8 cellular contexts compared by ENCODE assay signal in genomic region chr20:25696384-25697131, GRCh38. TPM values are rescaled to one million over a fixed set of nuclear protein-coding genes. Genes with fewer than 3 reads are reported as not detected.
DNase-seq lines count a peak whose midpoint lies in the region; ATAC-seq, FAIRE-seq and TF ChIP-seq lines count a peak whose summit lies in the region.

Gene ZNF337 (minus strand): TSS chr20:25696853. CDS start chr20:25686417, 10,436 bp downstream.

- H3K79me2 ChIP-seq in astrocyte (ENCODE audit: insufficient read depth, low read length), result peaks cover 29% of the 10 kb centered on the region

- H3K4me1 Mint-ChIP-seq in astrocyte (ENCODE audit: low read depth, unreplicated experiment), result peaks cover 2% of the 10 kb centered on the region

- H3K4me3 Mint-ChIP-seq in astrocyte (ENCODE audit: unreplicated experiment), result peak within 1 kb of the TSS; percentile 92

- no peaks in the 10 kb centered on the region for H3K27me3 Mint-ChIP-seq in astrocyte (ENCODE audit: low read depth, unreplicated experiment)

- ATAC-seq in GM18505 (IDR thresholded peaks at IDR 0.05; ENCODE audit: unreplicated experiment), result peak; percentile 97
- ATAC-seq in HG02973 (IDR thresholded peaks at IDR 0.05; ENCODE audit: unreplicated experiment), result peak; percentile 91
- peak; percentile 100 for ATAC-seq in aorta (ENCODE audit: low FRiP score)

- H3K4me1 ChIP-seq in astrocyte (ENCODE audit: insufficient read depth, low read length), result peaks cover 4% of the 10 kb centered on the region
- peaks cover 6% of the 10 kb centered on the region for H3K4me1 ChIP-seq in rectal smooth muscle tissue (ENCODE audit: control insufficient read depth, insufficient read depth, low read length)
- peaks cover 0 to 4% of the 10 kb centered on the region in 2 donors for H3K4me1 ChIP-seq in aorta (ENCODE audit: control insufficient read depth in 1 of 2, insufficient read depth in 2 of 2, low read length in 2 of 2)

- H3K9me3 Mint-ChIP-seq in astrocyte (ENCODE audit: unreplicated experiment), result peaks cover 13% of the 10 kb centered on the region

- H3K9me3 ChIP-seq in astrocyte (ENCODE audit: insufficient read depth, low read depth, low read length) (no peaks in the 10 kb centered on the region), aorta (ENCODE audit: control insufficient read depth, low read length) (no peaks in the 10 kb centered on the region)

- 0 to 1% methylated on average over 63 to 81 of the region's 81 CpGs for WGBS in aorta, 2 donors

- intact Hi-C loops in aorta (cut with DNase I), result loop anchor here (5.0 to 10.0 kb wide), 3 partner anchors 74 to 171 kb away; partner anchors contain the start of gene NANP (in 1 of the 2)

- peaks cover 7% of the 10 kb centered on the region for H3K36me3 Mint-ChIP-seq in astrocyte (ENCODE audit: low read depth, unreplicated experiment)

- H3K4me2 ChIP-seq in astrocyte (ENCODE audit: low read length), result peak within 1 kb of the TSS; percentile 90

- no peak for TF ChIP-seq CTCF in astrocyte (IDR thresholded peaks at IDR 0.05; ENCODE audit: insufficient read depth, low read depth, low read length)

- H3K4me3 ChIP-seq in astrocyte (ENCODE audit: insufficient read depth, low read depth, low read length) (peak within 1 kb of the TSS; percentile 83), rectal smooth muscle tissue (ENCODE audit: low read length) (peak within 1 kb of the TSS; percentile 93), aorta (ENCODE audit: low read length in 2 of 2) (peak within 1 kb of the TSS; percentile 72 to 73)

- peak within 1 kb of the TSS; percentile 79 for H3K27ac ChIP-seq in astrocyte (ENCODE audit: low read depth, low read length)
- peak within 1 kb of the TSS; percentile 94 for H3K27ac ChIP-seq in rectal smooth muscle tissue (ENCODE audit: low read depth, low read length)
- peak within 1 kb of the TSS; percentile 29 to 73 for H3K27ac ChIP-seq in aorta (ENCODE audit: low read depth in 1 of 2, low read length in 2 of 2)

- peak; percentile 74 for FAIRE-seq in astrocyte (lab: Jason Lieb, UNC)

- H3K27me3 ChIP-seq in astrocyte (ENCODE audit: insufficient read depth, low read length), result no peaks in the 10 kb centered on the region
- H3K27me3 ChIP-seq in rectal smooth muscle tissue (ENCODE audit: control insufficient read depth, insufficient read depth, low read length), result no peaks in the 10 kb centered on the region
- no peaks in the 10 kb centered on the region for H3K27me3 ChIP-seq in aorta (ENCODE audit: control insufficient read depth in 1 of 2, insufficient read depth in 2 of 2, low read length in 1 of 2)

- no peaks in the 10 kb centered on the region for H3K36me3 ChIP-seq in astrocyte (ENCODE audit: insufficient read depth, low read length)
- no peaks in the 10 kb centered on the region for H3K36me3 ChIP-seq in rectal smooth muscle tissue (ENCODE audit: control insufficient read depth, insufficient read depth, low read length)
- H3K36me3 ChIP-seq in aorta (ENCODE audit: control insufficient read depth in 1 of 2, insufficient read depth in 2 of 2, low read length in 1 of 2), result peaks cover 0 to 2% of the 10 kb centered on the region in 2 donors

- peaks cover 4% of the 10 kb centered on the region for H4K20me1 ChIP-seq in astrocyte (ENCODE audit: insufficient read depth, low read length)

- H3K27ac Mint-ChIP-seq in astrocyte (ENCODE audit: unreplicated experiment), result peak within 1 kb of the TSS; percentile 94

- TF ChIP-seq POLR2A in GM18505 (IDR thresholded peaks at IDR 0.05; ENCODE audit: borderline replicate concordance, extremely low read depth, insufficient read depth, insufficient read length), result peak; percentile 74

- H3K9ac ChIP-seq in astrocyte (ENCODE audit: low read length) (peak within 1 kb of the TSS; percentile 99), rectal smooth muscle tissue (ENCODE audit: low read length) (peak within 1 kb of the TSS; percentile 77)

- peak within 1 kb of the TSS; percentile 86 for H2AFZ ChIP-seq in astrocyte (ENCODE audit: low read depth, low read length)

- peak; percentile 95 for DNase-seq in NCI-H2029 (lab: John Stamatoyannopoulos, UW)
- peak; percentile 82 for DNase-seq in T-helper 22 cell (ENCODE audit: low read depth)
- DNase-seq in astrocyte (ENCODE audit: low read depth), result peak; percentile 90
- DNase-seq in hepatic stellate cell (ENCODE audit: low spot score), result peak; percentile 95
- peak; percentile 98 to 99 for DNase-seq in aorta

RNA-seq across cellular contexts. Expression of gene ZNF337, which starts in this region (rescaled TPM):
- 13.8 and 15.6 TPM in 2 replicates for total RNA-seq in astrocyte
- 10 to 100 TPM; 15.0 to 22.8 TPM for total RNA-seq in aorta
- 10 to 100 TPM in 1 of 2 donors, 1 to 10 TPM in 1; 2.4 to 20.4 TPM for polyA plus RNA-seq in aorta

Comparison
In these comparisons a context has a peak if more than half of its experiments do, and no peak if none do; other contexts are left out.
1. Peak in every context shown above with its lines: DNase-seq, ATAC-seq, H3K4me3 ChIP-seq and H3K27ac ChIP-seq.